Comparison of ENCODE assay signal across 18 cellular contexts in the genomic region with DNA sequence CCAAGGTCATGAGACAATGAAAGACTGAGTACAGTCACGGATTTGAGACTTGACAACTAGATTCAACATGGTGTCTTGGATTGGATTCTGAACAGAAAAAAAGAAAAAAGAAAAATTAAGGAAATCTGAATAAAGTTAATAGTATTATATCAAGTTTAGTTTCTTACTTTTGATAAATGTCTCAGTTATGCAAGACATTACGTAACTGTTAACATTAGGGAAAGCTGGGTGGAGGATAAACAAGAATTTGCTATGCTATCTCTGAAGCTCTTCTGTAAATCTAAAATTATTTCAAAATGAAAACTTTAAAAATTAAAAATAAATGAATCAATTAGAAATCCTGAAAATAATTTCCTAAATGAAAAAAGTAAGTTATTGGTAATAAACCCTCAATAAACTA.
"Had no signal": no experiment of that assay in that cellular context is flagged by ENCODE, and none has a peak within 500 bp of the region (broad histone marks: within the 10 kb centered on the region; RNA-seq: fewer than 3 reads in every experiment).

No MANE protein-coding gene starts in this region.

- H3K36me3 ChIP-seq: left lung, lower lobe of right lung, ovary, transverse colon had no signal

- H3K4me3 ChIP-seq: hepatocyte, left lung, lower lobe of right lung, ovary, smooth muscle cell, testis, transverse colon had no signal

- FAIRE-seq: endometrium, islet of Langerhans had no signal

- H3K27me3 ChIP-seq: hepatocyte, left lung, ovary, testis, transverse colon had no signal

- H3K4me1 ChIP-seq: lower lobe of right lung, testis had no signal

- H3K9me3 ChIP-seq: left lung, lower lobe of right lung, ovary, testis, transverse colon had no signal

- H3K27ac ChIP-seq: hepatocyte, left lung, lower lobe of right lung, testis, transverse colon had no signal

- ATAC-seq: esophagus mucosa; left lung; lower lobe of right lung; natural killer cell; right cardiac atrium; stimulated activated memory B cell treated with anti-CD40 and anti-IgM and Interleukin-4, amounts not matched to agents 10 μg/mL and 1 μg/mL and 100 μg/mL, for 72 hours had no signal

- DNase-seq: effector memory CD4-positive, alpha-beta T cell; foreskin melanocyte; head of caudate nucleus; kidney glomerular epithelial cell; left lung; lower lobe of right lung; natural killer cell; ovary; right cardiac atrium; stimulated activated CD4-positive, alpha-beta T cell treated with anti-CD3 and anti-CD28 coated beads, Interleukin-4, amount 100 ng/mL, for 24 hours; testis; transverse colon had no signal
